1 cellular context compared by ENCODE assay signal in genomic region chr10:17406036-17406834, GRCh38.
A peak's percentile ranks its signal among the peaks of the same experiment; 100 is the strongest.
TF ChIP-seq lines count a peak whose summit lies in the region.

No MANE protein-coding gene starts in this region.

TF ChIP-seq in H1, 55 proteins besides CTCF, POLR2A, EP300 and RAD21 (continued from another document):
- no peak for TF ChIP-seq NANOG (IDR thresholded peaks at IDR 0.05; ENCODE audit: insufficient read depth, low read depth, low read length, poor library complexity, severe bottlenecking)
- TF ChIP-seq POU5F1 (IDR thresholded peaks at IDR 0.05; ENCODE audit: low read depth, low read length) = no peak
- 0 out of 2 replicates have a peak, but pooled peaks have one; percentile 62 for TF ChIP-seq RBBP5 (IDR thresholded peaks at IDR 0.05; ENCODE audit: borderline replicate concordance, low read depth, low read length)
- TF ChIP-seq POLR2AphosphoS5 (IDR thresholded peaks at IDR 0.05; ENCODE audit: low read depth, low read length) = no peak
- peak; percentile 52 for TF ChIP-seq ASH2L (IDR thresholded peaks at IDR 0.05; ENCODE audit: low read length)
